ENCODE assay signal across 1 cellular context in the genomic region with DNA sequence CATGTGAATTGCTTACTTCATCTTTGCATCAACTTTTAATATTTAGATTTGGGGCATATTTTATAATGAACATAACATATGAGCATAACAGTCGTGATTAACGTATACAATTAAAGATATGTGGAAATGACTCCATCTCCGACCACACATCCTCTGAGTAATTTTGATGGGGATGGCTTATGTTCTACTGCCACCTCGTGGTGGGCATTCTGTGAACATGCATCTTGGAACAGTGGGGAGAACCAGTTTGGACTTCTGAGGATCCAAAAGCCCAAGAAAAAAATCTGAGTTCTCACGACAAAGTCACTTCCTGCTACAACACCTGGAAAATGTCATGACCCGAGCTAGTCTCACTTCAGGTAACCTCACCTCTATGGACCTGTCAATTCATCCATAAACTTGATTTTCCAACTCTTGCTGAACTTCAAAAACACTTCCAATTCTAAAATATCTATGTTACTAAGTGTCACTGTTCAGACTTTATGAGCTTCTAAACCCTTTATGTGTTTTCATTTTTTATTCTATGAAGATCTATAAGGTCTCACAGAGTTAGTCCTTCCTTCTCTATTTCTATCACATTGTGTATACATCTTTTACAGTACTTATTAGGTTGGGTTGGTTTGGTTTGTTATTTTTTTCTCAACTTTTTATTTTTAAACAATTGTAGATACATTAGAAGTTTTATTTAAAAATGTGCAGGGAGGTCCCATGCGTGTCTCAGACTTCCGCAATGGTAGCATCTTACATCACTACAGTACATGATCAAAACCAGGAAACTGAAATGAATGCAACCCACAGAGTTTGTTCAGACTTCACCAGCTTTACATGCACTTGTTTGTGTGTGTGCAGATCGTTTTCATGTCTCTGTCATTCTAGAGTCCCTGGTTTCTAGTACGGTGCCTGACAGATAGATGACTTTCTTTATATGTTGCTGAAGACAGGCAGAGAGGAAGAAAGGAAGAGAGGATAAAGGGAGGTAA.
TF ChIP-seq lines count a peak whose summit lies in the region.

No MANE protein-coding gene starts in this region.

TF ChIP-seq in endothelial cell of umbilical vein, 7 proteins besides CTCF, POLR2A, EP300 and RAD21 (continued from another document):
- TF ChIP-seq, protein P1, sequence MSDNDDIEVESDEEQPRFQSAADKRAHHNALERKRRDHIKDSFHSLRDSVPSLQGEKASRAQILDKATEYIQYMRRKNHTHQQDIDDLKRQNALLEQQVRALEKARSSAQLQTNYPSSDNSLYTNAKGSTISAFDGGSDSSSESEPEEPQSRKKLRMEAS (IDR thresholded peaks at IDR 0.05; ENCODE audit: insufficient read depth, insufficient read length): no peak
- TF ChIP-seq EZH2 (IDR thresholded peaks at IDR 0.05; ENCODE audit: borderline replicate concordance, low read depth, low read length, severe bottlenecking) (no peak), FOS (IDR thresholded peaks at IDR 0.05; ENCODE audit: borderline replicate concordance, insufficient read depth, low read length) (no peak)
TF ChIP-seq in endothelial cell of umbilical vein: peak in this region for 0.
